23 cellular contexts compared by ENCODE assay signal in genomic region chr11:126158054-126158791, GRCh38. TPM values are rescaled to one million over a fixed set of nuclear protein-coding genes. Genes with fewer than 3 reads are reported as not detected.
DNase-seq lines count a peak whose midpoint lies in the region; ATAC-seq and TF ChIP-seq lines count a peak whose summit lies in the region.
"Had no signal": no experiment of that assay in that cellular context is flagged by ENCODE, and none has a peak within 500 bp of the region (broad histone marks: within the 10 kb centered on the region; RNA-seq: fewer than 3 reads in every experiment).

No MANE protein-coding gene starts in this region.

- peak; percentile 45 for DNase-seq in H7
- DNase-seq in MG63 = peak; percentile 66
- peak; percentile 59 for DNase-seq in WERI-Rb-1
- DNase-seq in myocyte (ENCODE audit: low read depth) = peak; percentile 71
- DNase-seq in psoas muscle = no peak
- DNase-seq in activated naive CD4-positive, alpha-beta T cell treated with anti-CD3 and anti-CD28 coated beads, Interleukin-2, amount 50 U/mL, for 16 hours = no peak
- no peak for DNase-seq in HCEC 1CT
- DNase-seq in putamen (ENCODE audit: low spot score) = no peak
- DNase-seq: activated CD4-positive, alpha-beta T cell treated with anti-CD3 and anti-CD28 coated beads, Interleukin-2, amount 10 ng/mL, durations not matched to agents 7 days and 5 days; activated gamma-delta T cell treated with Interleukin-2 at 50 U/mL for 16 hours; activated T-cell treated with anti-CD3 and anti-CD28 coated beads, Interleukin-2, amount 50 U/mL, for 4 hours; DND-41; gastrocnemius medialis; NCI-H1105; NCI-H1930; NCI-H226; NCI-H774; stimulated activated CD8-positive, alpha-beta memory T cell treated with anti-CD3 and anti-CD28 coated beads, Interleukin-4, amount 100 ng/mL, for 48 hours; stimulated activated naive CD8-positive, alpha-beta T cell treated with anti-CD3 and anti-CD28 coated beads, Interleukin-15, amount 100 ng/mL, for 72 hours had no signal

- TF ChIP-seq CTCF in WERI-Rb-1 (IDR thresholded peaks at IDR 0.05; ENCODE audit: low read depth, low read length) = no peak
- no peak for TF ChIP-seq CTCF in psoas muscle (IDR thresholded peaks at IDR 0.05)

- WGBS in psoas muscle, 3 donors = 69 to 82% (median 74%) methylated on average over 8 of the region's 8 CpGs

- H3K27me3 ChIP-seq in H7 (ENCODE audit: control insufficient read depth, insufficient read depth, low read length) (peaks cover 2% of the 10 kb centered on the region; the same call in 1 of the 2 replicates), MG63 (no peaks in the 10 kb centered on the region), WERI-Rb-1 (ENCODE audit: insufficient read depth, low read depth, severe bottlenecking) (no peaks in the 10 kb centered on the region), psoas muscle (ENCODE audit: insufficient read depth in 3 of 3, low read length in 2 of 3) (no peaks in the 10 kb centered on the region)
- H3K27me3 ChIP-seq: vagina had no signal

- H3K36me3 ChIP-seq in H7 (replicated peaks; ENCODE audit: control insufficient read depth, insufficient read depth, low read length) (no peaks in the 10 kb centered on the region), MG63 (no peaks in the 10 kb centered on the region), WERI-Rb-1 (no peaks in the 10 kb centered on the region), psoas muscle (ENCODE audit: insufficient read depth in 1 of 2, low read depth in 1 of 2) (no peaks in the 10 kb centered on the region)
- H3K36me3 ChIP-seq: gastrocnemius medialis, prostate gland, vagina had no signal

- no peaks in the 10 kb centered on the region for H3K9me3 ChIP-seq in MG63
- no peaks in the 10 kb centered on the region for H3K9me3 ChIP-seq in WERI-Rb-1 (ENCODE audit: severe bottlenecking)
- no peaks in the 10 kb centered on the region for H3K9me3 ChIP-seq in psoas muscle
- H3K9me3 ChIP-seq: gastrocnemius medialis, prostate gland, vagina had no signal

- intact Hi-C loops in psoas muscle (cut with DNase I) = no loop called here

- H3K27ac ChIP-seq in WERI-Rb-1 = peak overlapping the region; percentile 80
- H3K27ac ChIP-seq in psoas muscle = no peak overlapping the region
- H3K27ac ChIP-seq: C4-2B, gastrocnemius medialis, prostate gland, vagina had no signal

- ATAC-seq in psoas muscle = no peak
- ATAC-seq: activated T-cell treated with anti-CD3 and anti-CD28 coated beads, Interleukin-2, amount 50 U/mL, for 4 hours; gastrocnemius medialis had no signal

- H3K4me3 ChIP-seq in H7 (ENCODE audit: insufficient read depth, low read depth, low read length) = no peak overlapping the region
- H3K4me3 ChIP-seq in MG63 = no peak overlapping the region
- H3K4me3 ChIP-seq in WERI-Rb-1 (ENCODE audit: low read depth, low read length) = no peak overlapping the region
- H3K4me3 ChIP-seq in psoas muscle = no peak overlapping the region
- H3K4me3 ChIP-seq: gastrocnemius medialis, lung, prostate gland, vagina had no signal

- no peaks in the 10 kb centered on the region for H3K4me1 ChIP-seq in psoas muscle
- H3K4me1 ChIP-seq: gastrocnemius medialis, prostate gland had no signal

RNA-seq across cellular contexts. Expression of gene RPUSD4, which starts 53.2 kb away (rescaled TPM):
- 41.5 and 43.6 TPM in 2 replicates for total RNA-seq in H7 (2014; rRNA removed; shearing (Covaris generic))
- 18.8 and 29.0 TPM in 2 replicates for total RNA-seq in MG63 (2014; rRNA removed; shearing (Covaris generic); ENCODE audit: low replicate concordance)
- total RNA-seq in myocyte (37.6 and 47.0 TPM in 2 replicates), psoas muscle (100 to 1,000 TPM in 1 of 4 donors, 10 to 100 TPM in 3; 75.1 to 139 (median 88.7) TPM)
- 24.8 TPM for polyA plus RNA-seq in myocyte (2012)
- 100 to 1,000 TPM in 1 of 3 donors, 10 to 100 TPM in 2; 61.6 to 128 (median 65.9) TPM for polyA plus RNA-seq in psoas muscle

RNA-seq across cellular contexts. Expression of gene FAM118B, which starts 53.4 kb away (rescaled TPM):
- total RNA-seq in H7 (2014; rRNA removed; shearing (Covaris generic)) = 50.8 and 53.2 TPM in 2 replicates
- 16.9 and 19.8 TPM in 2 replicates for total RNA-seq in MG63 (2014; rRNA removed; shearing (Covaris generic); ENCODE audit: low replicate concordance)
- total RNA-seq in myocyte (33.8 and 34.2 TPM in 2 replicates), psoas muscle (10 to 100 TPM; 16.4 to 46.7 (median 24.5) TPM)
- 27.1 TPM for polyA plus RNA-seq in myocyte (2012)
- polyA plus RNA-seq in psoas muscle = 10 to 100 TPM; 13.3 to 37.7 (median 15.3) TPM

Comparison
In these comparisons a context has a peak if more than half of its experiments do, and no peak if none do; other contexts are left out.
1. DNase-seq: peak in H7 (single experiment), MG63 (single experiment), WERI-Rb-1 (single experiment) and myocyte (single experiment); none in psoas muscle (0 of 2), activated naive CD4-positive, alpha-beta T cell treated with anti-CD3 and anti-CD28 coated beads, Interleukin-2, amount 50 U/mL, for 16 hours (single experiment), HCEC 1CT (single experiment) and putamen (single experiment).